8 cellular contexts compared by ENCODE assay signal in genomic region chrX:147911192-147912022, GRCh38. TPM values are rescaled to one million over a fixed set of nuclear protein-coding genes. Genes with fewer than 3 reads are reported as not detected.
DNase-seq lines count a peak whose midpoint lies in the region; ATAC-seq and TF ChIP-seq lines count a peak whose summit lies in the region.

TSS of gene FMR1 (plus strand) at chrX:147911919. CDS start at chrX:147912180, 261 bp downstream.

- peak; percentile 87 for ATAC-seq in GM21737 (IDR thresholded peaks at IDR 0.05; ENCODE audit: unreplicated experiment)

- H3K4me1 ChIP-seq in Peyer's patch (peaks cover 0 to 10% (median 0%) of the 10 kb centered on the region in 4 donors), esophagus muscularis mucosa (peaks cover 2 to 31% (median 21%) of the 10 kb centered on the region in 4 donors)

- H3K4me3 ChIP-seq in Peyer's patch (peak within 1 kb of the TSS; percentile 62 to 82 (median 78)), esophagus muscularis mucosa (peak within 1 kb of the TSS; percentile 68 to 78 (median 72))

- H3K27ac ChIP-seq in Peyer's patch, result peak within 1 kb of the TSS; percentile 86 to 94 (median 92)
- H3K27ac ChIP-seq in esophagus muscularis mucosa (replicated peaks in 1 of 4), result peak within 1 kb of the TSS; percentile 89 to 91 (median 90)

- TF ChIP-seq POLR2A in Peyer's patch (IDR thresholded peaks at IDR 0.05) (peak in 1 of 2 donors; percentile 28), esophagus muscularis mucosa (IDR thresholded peaks at IDR 0.05; ENCODE audit: low read depth) (no peak)

- intact Hi-C loops in esophagus muscularis mucosa (cut with DNase I), result loop anchor here (10.0 kb wide), 1 partner anchor 1593 kb away; the partner anchor contains the start of gene IDS

- TF ChIP-seq CTCF in Peyer's patch (IDR thresholded peaks at IDR 0.05), result no peak
- no peak for TF ChIP-seq CTCF in esophagus muscularis mucosa (IDR thresholded peaks at IDR 0.05)

- H3K9me3 ChIP-seq in Peyer's patch (no peaks in the 10 kb centered on the region), esophagus muscularis mucosa (no peaks in the 10 kb centered on the region)

- 62% methylated on average over 52 of the region's 66 CpGs for WGBS in esophagus muscularis mucosa

- DNase-seq in DMS79 (lab: John Stamatoyannopoulos, UW) (peak; percentile 53), KG1 (lab: John Stamatoyannopoulos, UW) (peak; percentile 74), Peyer's patch (peak; percentile 92 to 98 (median 93)), esophagus muscularis mucosa (ENCODE audit: extremely low spot score) (peak; percentile 96), myocyte (ENCODE audit: low read depth) (peak; percentile 90)
- peak; percentile 93 for DNase-seq in activated T-cell treated with anti-CD3 and anti-CD28 coated beads, Interleukin-2, amount 50 U/mL, for 48 hours
- peak; percentile 90 for DNase-seq in stimulated activated CD8-positive, alpha-beta memory T cell treated with anti-CD3 and anti-CD28 coated beads, Interleukin-7, amount 100 ng/mL, for 4 hours (ENCODE audit: low read depth in 2 of 2)

- H3K36me3 ChIP-seq in Peyer's patch (no peaks in the 10 kb centered on the region), esophagus muscularis mucosa (no peaks in the 10 kb centered on the region)

- no peak for TF ChIP-seq EP300 in esophagus muscularis mucosa (IDR thresholded peaks at IDR 0.05)

- H3K27me3 ChIP-seq in Peyer's patch, result no peaks in the 10 kb centered on the region
- no peaks in the 10 kb centered on the region for H3K27me3 ChIP-seq in esophagus muscularis mucosa

RNA-seq across cellular contexts. Expression of gene FMR1, which starts in this region (rescaled TPM):
- total RNA-seq in Peyer's patch (10 to 100 TPM; 38.2 to 56.8 (median 39.8) TPM), esophagus muscularis mucosa (10 to 100 TPM; 27.5 to 30.2 (median 28.2) TPM), myocyte (25.6 and 31.8 TPM in 2 replicates)
- polyA plus RNA-seq in myocyte (2012), result 18.1 TPM

Comparison
In these comparisons a context has a peak if more than half of its experiments do, and no peak if none do; other contexts are left out.
1. Peak in every context shown above with its lines: DNase-seq, ATAC-seq, H3K4me3 ChIP-seq and H3K27ac ChIP-seq.